In the genomic region with DNA sequence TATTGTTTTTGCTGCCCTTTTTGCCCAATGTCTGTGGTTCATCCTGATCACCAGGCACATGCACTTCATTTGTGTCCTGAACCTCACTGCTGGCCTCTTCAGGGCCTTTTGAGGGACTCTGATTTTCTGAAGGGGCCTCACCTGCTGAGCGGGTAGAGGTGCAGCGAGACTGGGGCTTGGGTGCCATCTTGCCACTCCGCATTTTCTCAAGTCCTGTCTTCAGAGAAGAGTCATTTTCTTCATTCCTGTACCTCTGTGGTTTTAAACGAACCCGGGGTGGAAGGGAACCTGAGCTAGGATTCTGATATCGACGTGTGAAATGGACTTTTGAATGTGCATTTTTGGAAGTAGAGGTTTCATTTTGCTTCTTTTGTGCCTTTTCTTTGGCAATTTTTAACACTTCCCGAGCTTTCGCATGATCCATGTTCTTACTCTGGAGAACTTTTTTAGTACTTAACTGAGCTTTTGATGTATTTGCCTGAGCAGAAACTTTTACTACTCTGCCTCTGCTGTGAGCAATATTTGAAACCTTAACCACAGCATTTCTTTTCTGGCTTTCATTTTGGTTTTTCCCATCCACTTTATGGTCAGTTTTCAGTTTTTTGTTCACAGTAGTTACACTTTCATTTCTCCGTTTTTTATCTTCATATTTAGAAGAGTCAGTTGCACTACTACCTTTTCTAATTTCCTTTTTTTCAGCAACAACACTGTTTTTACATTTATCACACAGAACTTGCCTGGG, we compare ENCODE assay signal across 13 cellular contexts. TPM values are rescaled to one million over a fixed set of nuclear protein-coding genes. Genes with fewer than 3 reads are reported as not detected.
A peak's percentile ranks its signal among the peaks of the same experiment; 100 is the strongest.
DNase-seq lines count a peak whose midpoint lies in the region; ATAC-seq and TF ChIP-seq lines count a peak whose summit lies in the region.
"Had no signal": no experiment of that assay in that cellular context is flagged by ENCODE, and none has a peak within 500 bp of the region (broad histone marks: within the 10 kb centered on the region; RNA-seq: fewer than 3 reads in every experiment).

No MANE protein-coding gene starts in this region.

- ATAC-seq in GM19043 (IDR thresholded peaks at IDR 0.05; ENCODE audit: low read depth, unreplicated experiment) (peak; percentile 67), HG02623 (IDR thresholded peaks at IDR 0.05; ENCODE audit: unreplicated experiment) (peak; percentile 50)

- intact Hi-C loops in OCI-LY7 (cut with micrococcal nuclease; ENCODE audit: unreplicated experiment) = no loop called here

- H3K9me3 ChIP-seq in OCI-LY7 (ENCODE audit: low read length) = no peaks in the 10 kb centered on the region

- TSS peak; percentile 28 for BruUV-seq in OCI-LY7 (replicated peaks; lab: Mats Ljungman, UMichigan)

- no peaks in the 10 kb centered on the region for H4K20me1 ChIP-seq in OCI-LY7 (ENCODE audit: insufficient read depth, low read length)

- no peaks in the 10 kb centered on the region for H3K79me2 ChIP-seq in OCI-LY7 (ENCODE audit: insufficient read depth, low read depth, low read length)

- H3K9me2 ChIP-seq in OCI-LY7 (ENCODE audit: insufficient read depth, low read length) = no peaks in the 10 kb centered on the region

- no peak overlapping the region for H3K27ac ChIP-seq in OCI-LY7 (ENCODE audit: low read depth, low read length, poor library complexity, severe bottlenecking)
- H3K27ac ChIP-seq: GM23248 had no signal

- H3K4me1 ChIP-seq in OCI-LY7 (ENCODE audit: insufficient read depth, low read length, poor library complexity, severe bottlenecking) = peaks cover 13% of the 10 kb centered on the region

- POLR2A ChIA-PET in OCI-LY7 (lab: Charles Lee) = interaction anchor here (0.6 to 0.7 kb wide), 2 partner anchors 9 to 70 kb away, joined by 3 to 6 read pairs; no protein-coding TSS in a partner anchor

- H3K4me2 ChIP-seq in OCI-LY7 (ENCODE audit: low read length) = no peak overlapping the region

- H3K4me3 ChIP-seq in OCI-LY7 (ENCODE audit: low read depth, low read length, poor library complexity, severe bottlenecking) = no peak overlapping the region
- H3K4me3 ChIP-seq: GM23248 had no signal

- CTCF ChIA-PET in OCI-LY7 (lab: Charles Lee; ENCODE audit: unreplicated experiment) = interaction anchor here (0.6 kb wide), 1 partner anchor 30 kb away, joined by 3 read pairs; no protein-coding TSS in a partner anchor

- peak; percentile 43 for DNase-seq in GM10266 (ENCODE audit: extremely low spot score)
- no peak for DNase-seq in OCI-LY7 (ENCODE audit: low spot score)
- no peak for DNase-seq in activated gamma-delta T cell treated with Interleukin-2 at 50 U/mL for 16 hours
- no peak for DNase-seq in activated T-cell treated with anti-CD3 and anti-CD28 coated beads for 4 hours
- no peak for DNase-seq in NCI-H2171 (lab: John Stamatoyannopoulos, UW)
- no peak for DNase-seq in NCI-H2029 (lab: John Stamatoyannopoulos, UW)
- DNase-seq: activated effector memory CD4-positive, alpha-beta T cell treated with Interleukin-2 at 50 U/mL for 16 hours; effector CD8-positive, alpha-beta T cell; GM23248; NCI-H510A; SW 1271 had no signal

- H2AFZ ChIP-seq in OCI-LY7 (ENCODE audit: low read length) = no peak overlapping the region
- H2AFZ ChIP-seq: GM23248 had no signal

- H3K36me3 ChIP-seq in OCI-LY7 (ENCODE audit: insufficient read depth, low read length) = peaks cover 50% of the 10 kb centered on the region

- TF ChIP-seq CTCF in GM10266 (IDR thresholded peaks at IDR 0.05; ENCODE audit: control insufficient read depth, insufficient read depth, low read depth, missing control alignments) (no peak), OCI-LY7 (conservative IDR thresholded peaks at IDR 0.05; ENCODE audit: low read length) (no peak)

RNA-seq across cellular contexts. Expression of a gene that starts 26.1 kb away (rescaled TPM):
- 28.4 and 28.5 TPM in 2 replicates for total RNA-seq in OCI-LY7 (2014; rRNA removed; shearing (Covaris generic))
- total RNA-seq in OCI-LY7 (2022) = 27.3 and 28.3 TPM in 2 replicates
